Comparison of ENCODE assay signal across 9 cellular contexts in genomic region chr2:215728504-215729065, GRCh38.
A peak's percentile ranks its signal among the peaks of the same experiment; 100 is the strongest.
DNase-seq lines count a peak whose midpoint lies in the region; ATAC-seq, FAIRE-seq and TF ChIP-seq lines count a peak whose summit lies in the region.
"Had no signal": no experiment of that assay in that cellular context is flagged by ENCODE, and none has a peak within 500 bp of the region (broad histone marks: within the 10 kb centered on the region; RNA-seq: fewer than 3 reads in every experiment).

No MANE protein-coding gene starts in this region.

- H3K27me3 Mint-ChIP-seq in T-helper 2 cell treated with Interferon-gamma antibody and Interleukin-4, amounts not matched to agents 5 μg/mL and 100 μg/mL, for 36 hours (ENCODE audit: low read depth), result no peaks in the 10 kb centered on the region

- no peaks in the 10 kb centered on the region for H3K36me3 Mint-ChIP-seq in T-helper 2 cell treated with Interferon-gamma antibody and Interleukin-4, amounts not matched to agents 5 μg/mL and 100 μg/mL, for 36 hours (ENCODE audit: low read depth)

- no peak for DNase-seq in GM18507 (ENCODE audit: extremely low spot score, insufficient read length, low read depth)
- peak; percentile 61 for DNase-seq in RWPE2 (ENCODE audit: low spot score)
- DNase-seq in left lung, result peak in 1 of 2 donors; percentile 45
- DNase-seq in T-helper 2 cell treated with Interferon-gamma antibody and Interleukin-4, amounts not matched to agents 5 μg/mL and 100 μg/mL, for 36 hours (ENCODE audit: low spot score), result no peak
- no peak for DNase-seq in COR-L47 (lab: John Stamatoyannopoulos, UW)
- no peak for DNase-seq in G401 (ENCODE audit: low spot score)

- H3K9me3 Mint-ChIP-seq in T-helper 2 cell treated with Interferon-gamma antibody and Interleukin-4, amounts not matched to agents 5 μg/mL and 100 μg/mL, for 36 hours, result no peaks in the 10 kb centered on the region
- H3K9me3 Mint-ChIP-seq: stimulated activated naive CD8-positive, alpha-beta T cell treated with anti-CD3 and anti-CD28 coated beads, Interleukin-15, Interleukin-2, amounts not matched to agents 100 ng/mL and 50 ng/mL, for 24 hours had no signal

- H3K4me1 Mint-ChIP-seq in T-helper 2 cell treated with Interferon-gamma antibody and Interleukin-4, amounts not matched to agents 5 μg/mL and 100 μg/mL, for 36 hours (ENCODE audit: low read depth), result peaks cover 4% of the 10 kb centered on the region

- H3K4me3 Mint-ChIP-seq in T-helper 2 cell treated with Interferon-gamma antibody and Interleukin-4, amounts not matched to agents 5 μg/mL and 100 μg/mL, for 36 hours, result no peak overlapping the region
- H3K4me3 Mint-ChIP-seq: stimulated activated naive CD8-positive, alpha-beta T cell treated with anti-CD3 and anti-CD28 coated beads, Interleukin-15, Interleukin-2, amounts not matched to agents 100 ng/mL and 50 ng/mL, for 24 hours had no signal

- H3K9me3 ChIP-seq in RWPE2 (ENCODE audit: severe bottlenecking) (no peaks in the 10 kb centered on the region), left lung (no peaks in the 10 kb centered on the region)

- peaks cover 20% of the 10 kb centered on the region for H3K4me1 ChIP-seq in RWPE2 (ENCODE audit: insufficient read depth, poor library complexity, severe bottlenecking)
- H3K4me1 ChIP-seq in left lung, result peaks cover 4 to 30% of the 10 kb centered on the region in 2 donors

- H3K4me3 ChIP-seq in RWPE2 (ENCODE audit: severe bottlenecking) (no peak overlapping the region), left lung (no peak overlapping the region)

- ATAC-seq in HG02840 (IDR thresholded peaks at IDR 0.05; ENCODE audit: low FRiP score, unreplicated experiment) (peak; percentile 55), RWPE2 (ENCODE audit: low read depth) (peak; percentile 94), left lung (peak; percentile 89), HG02763 (IDR thresholded peaks at IDR 0.05; ENCODE audit: unreplicated experiment) (no peak)

- H3K36me3 ChIP-seq in RWPE2 (ENCODE audit: low read depth) (no peaks in the 10 kb centered on the region), left lung (no peaks in the 10 kb centered on the region)

- intact Hi-C loops in left lung (cut with DNase I), result no loop called here

- peak; percentile 73 for FAIRE-seq in GM18507 (lab: Jason Lieb, UNC)

- in situ Hi-C loops in G401 (cut with HindIII; ENCODE audit: low sequenced_read_pairs), result no loop called here

- H3K27me3 ChIP-seq in RWPE2 (ENCODE audit: insufficient read depth, poor library complexity, severe bottlenecking) (no peaks in the 10 kb centered on the region), left lung (no peaks in the 10 kb centered on the region)

- H3K27ac ChIP-seq in RWPE2 (ENCODE audit: poor library complexity, severe bottlenecking) (peak overlapping the region; percentile 67), left lung (peak overlapping the region; percentile 28 to 43)

- no peak overlapping the region for H3K27ac Mint-ChIP-seq in T-helper 2 cell treated with Interferon-gamma antibody and Interleukin-4, amounts not matched to agents 5 μg/mL and 100 μg/mL, for 36 hours
- H3K27ac Mint-ChIP-seq: stimulated activated naive CD8-positive, alpha-beta T cell treated with anti-CD3 and anti-CD28 coated beads, Interleukin-15, Interleukin-2, amounts not matched to agents 100 ng/mL and 50 ng/mL, for 24 hours had no signal

- TF ChIP-seq CTCF in RWPE2 (IDR thresholded peaks at IDR 0.05; ENCODE audit: poor library complexity, severe bottlenecking) (no peak), left lung (IDR thresholded peaks at IDR 0.05) (no peak)
